ENCODE assay signal across 2 cellular contexts in the genomic region with DNA sequence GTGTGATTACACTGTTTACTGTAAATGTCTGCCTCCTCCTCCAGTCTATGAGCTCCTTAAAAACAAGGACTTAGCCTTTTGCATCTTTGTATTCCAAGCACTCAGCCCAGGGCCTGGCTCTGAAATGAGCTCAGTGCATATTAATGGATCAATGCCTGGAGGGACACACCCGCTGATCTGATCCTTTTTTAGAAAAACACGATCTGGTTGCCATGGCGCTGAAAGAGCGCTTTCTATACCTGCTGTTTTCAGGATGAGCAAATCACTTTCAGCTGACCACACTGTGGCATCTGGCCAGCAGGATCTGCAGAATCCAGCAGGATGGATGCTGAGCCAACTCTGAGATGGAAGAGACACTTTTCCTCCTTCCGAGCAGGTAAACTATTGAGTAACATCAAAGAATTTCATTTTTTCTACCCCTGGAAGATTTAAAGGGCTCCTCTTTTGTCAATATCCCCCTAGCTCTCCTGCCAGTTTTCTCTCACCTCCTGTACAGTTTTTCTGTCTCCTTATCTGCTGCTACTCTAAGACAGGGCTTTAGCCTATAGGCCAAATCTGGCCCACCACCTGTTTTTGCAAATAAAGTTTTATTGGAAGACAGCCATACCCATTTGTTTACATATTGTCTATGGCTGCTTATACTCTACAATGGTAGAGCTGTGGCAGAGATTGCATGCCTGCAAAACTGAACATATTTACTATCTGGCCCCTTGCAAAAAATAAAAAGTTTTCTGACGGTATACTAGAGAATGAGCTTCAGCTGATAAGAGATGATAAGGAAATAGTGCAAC.
TF ChIP-seq lines count a peak whose summit lies in the region.

No MANE protein-coding gene starts in this region.

TF ChIP-seq in K562, 482 proteins besides CTCF, POLR2A, EP300 and RAD21 (continues in another document):
- no peak for TF ChIP-seq RFX7 (CRISPR knock-in tag; IDR thresholded peaks at IDR 0.05)
- no peak for TF ChIP-seq ZNF639 (CRISPR knock-in tag; conservative IDR thresholded peaks at IDR 0.05 in 1 of 2, IDR thresholded peaks at IDR 0.05 in 1 of 2)
- no peak for TF ChIP-seq GMEB1 (CRISPR knock-in tag; IDR thresholded peaks at IDR 0.05)
- no peak for TF ChIP-seq ZNF253 (CRISPR knock-in tag; conservative IDR thresholded peaks at IDR 0.05)
- TF ChIP-seq SP1 (CRISPR knock-in tag; IDR thresholded peaks at IDR 0.05), result no peak
- TF ChIP-seq, protein P1, sequence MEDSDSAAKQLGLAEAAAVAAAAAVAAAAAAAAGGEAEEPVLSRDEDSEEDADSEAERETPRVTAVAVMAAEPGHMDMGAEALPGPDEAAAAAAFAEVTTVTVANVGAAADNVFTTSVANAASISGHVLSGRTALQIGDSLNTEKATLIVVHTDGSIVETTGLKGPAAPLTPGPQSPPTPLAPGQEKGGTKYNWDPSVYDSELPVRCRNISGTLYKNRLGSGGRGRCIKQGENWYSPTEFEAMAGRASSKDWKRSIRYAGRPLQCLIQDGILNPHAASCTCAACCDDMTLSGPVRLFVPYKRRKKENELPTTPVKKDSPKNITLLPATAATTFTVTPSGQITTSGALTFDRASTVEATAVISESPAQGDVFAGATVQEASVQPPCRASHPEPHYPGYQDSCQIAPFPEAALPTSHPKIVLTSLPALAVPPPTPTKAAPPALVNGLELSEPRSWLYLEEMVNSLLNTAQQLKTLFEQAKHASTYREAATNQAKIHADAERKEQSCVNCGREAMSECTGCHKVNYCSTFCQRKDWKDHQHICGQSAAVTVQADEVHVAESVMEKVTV (CRISPR knock-in tag; IDR thresholded peaks at IDR 0.05), result no peak
- no peak for TF ChIP-seq SMARCE1 (IDR thresholded peaks at IDR 0.05)
- TF ChIP-seq POLR2AphosphoS5 (IDR thresholded peaks at IDR 0.05; ENCODE audit: control insufficient read depth, insufficient read depth, low read depth, low read length), result no peak
- no peak for TF ChIP-seq GATAD2B (IDR thresholded peaks at IDR 0.05; ENCODE audit: borderline replicate concordance)
- TF ChIP-seq RFX1 (IDR thresholded peaks at IDR 0.05), result peak; percentile 34; the same call in 1 of the 2 replicates

TF ChIP-seq in HepG2, 621 proteins besides CTCF, POLR2A, EP300 and RAD21:
- no peak for TF ChIP-seq EED (CRISPR knock-in tag; IDR thresholded peaks at IDR 0.05)
- TF ChIP-seq ZNF883 (CRISPR knock-in tag; IDR thresholded peaks at IDR 0.05; ENCODE audit: not compliant biosample characterization), result no peak
- no peak for TF ChIP-seq ZNF205 (CRISPR knock-in tag; IDR thresholded peaks at IDR 0.05)
- TF ChIP-seq PTBP1 (IDR thresholded peaks at IDR 0.05; ENCODE audit: low read depth, low read length, poor library complexity, severe bottlenecking), result no peak
- TF ChIP-seq TCF12 (IDR thresholded peaks at IDR 0.05), result no peak
- no peak for TF ChIP-seq TCF12 (CRISPR knock-in tag; IDR thresholded peaks at IDR 0.05)
- no peak for TF ChIP-seq ZMAT3 (CRISPR knock-in tag; conservative IDR thresholded peaks at IDR 0.05)
- no peak for TF ChIP-seq ETV5 (CRISPR knock-in tag; IDR thresholded peaks at IDR 0.05; ENCODE audit: borderline replicate concordance)
- TF ChIP-seq FOSL2 (CRISPR knock-in tag; IDR thresholded peaks at IDR 0.05), result no peak
- no peak for TF ChIP-seq HNF4A (CRISPR knock-in tag; IDR thresholded peaks at IDR 0.05)
- TF ChIP-seq, protein P2, sequence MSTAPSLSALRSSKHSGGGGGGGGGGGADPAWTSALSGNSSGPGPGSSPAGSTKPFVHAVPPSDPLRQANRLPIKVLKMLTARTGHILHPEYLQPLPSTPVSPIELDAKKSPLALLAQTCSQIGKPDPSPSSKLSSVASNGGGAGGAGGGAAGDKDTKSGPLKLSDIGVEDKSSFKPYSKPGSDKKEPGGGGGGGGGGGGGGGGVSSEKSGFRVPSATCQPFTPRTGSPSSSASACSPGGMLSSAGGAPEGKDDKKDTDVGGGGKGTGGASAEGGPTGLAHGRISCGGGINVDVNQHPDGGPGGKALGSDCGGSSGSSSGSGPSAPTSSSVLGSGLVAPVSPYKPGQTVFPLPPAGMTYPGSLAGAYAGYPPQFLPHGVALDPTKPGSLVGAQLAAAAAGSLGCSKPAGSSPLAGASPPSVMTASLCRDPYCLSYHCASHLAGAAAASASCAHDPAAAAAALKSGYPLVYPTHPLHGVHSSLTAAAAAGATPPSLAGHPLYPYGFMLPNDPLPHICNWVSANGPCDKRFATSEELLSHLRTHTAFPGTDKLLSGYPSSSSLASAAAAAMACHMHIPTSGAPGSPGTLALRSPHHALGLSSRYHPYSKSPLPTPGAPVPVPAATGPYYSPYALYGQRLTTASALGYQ (CRISPR knock-in tag; IDR thresholded peaks at IDR 0.05), result no peak
- no peak for TF ChIP-seq ZNF512 (CRISPR knock-in tag; IDR thresholded peaks at IDR 0.05)
- TF ChIP-seq TMF1 (CRISPR knock-in tag; IDR thresholded peaks at IDR 0.05; ENCODE audit: low read depth), result no peak
- no peak for TF ChIP-seq SMC3 (IDR thresholded peaks at IDR 0.05; ENCODE audit: low read length)
- TF ChIP-seq SCMH1 (CRISPR knock-in tag; IDR thresholded peaks at IDR 0.05; ENCODE audit: borderline replicate concordance), result no peak
- TF ChIP-seq NR2F6 (IDR thresholded peaks at IDR 0.05), result no peak
- TF ChIP-seq NR2F6 (CRISPR knock-in tag; IDR thresholded peaks at IDR 0.05), result no peak
- TF ChIP-seq NR3C1 (CRISPR knock-in tag; IDR thresholded peaks at IDR 0.05), result no peak
- no peak for TF ChIP-seq AKAP8 (CRISPR knock-in tag; IDR thresholded peaks at IDR 0.05)
- TF ChIP-seq RFX3 (CRISPR knock-in tag; IDR thresholded peaks at IDR 0.05), result no peak
- no peak for TF ChIP-seq ZNF253 (CRISPR knock-in tag; IDR thresholded peaks at IDR 0.05; ENCODE audit: borderline replicate concordance)
